ENCODE assay signal across 8 cellular contexts in the genomic region with DNA sequence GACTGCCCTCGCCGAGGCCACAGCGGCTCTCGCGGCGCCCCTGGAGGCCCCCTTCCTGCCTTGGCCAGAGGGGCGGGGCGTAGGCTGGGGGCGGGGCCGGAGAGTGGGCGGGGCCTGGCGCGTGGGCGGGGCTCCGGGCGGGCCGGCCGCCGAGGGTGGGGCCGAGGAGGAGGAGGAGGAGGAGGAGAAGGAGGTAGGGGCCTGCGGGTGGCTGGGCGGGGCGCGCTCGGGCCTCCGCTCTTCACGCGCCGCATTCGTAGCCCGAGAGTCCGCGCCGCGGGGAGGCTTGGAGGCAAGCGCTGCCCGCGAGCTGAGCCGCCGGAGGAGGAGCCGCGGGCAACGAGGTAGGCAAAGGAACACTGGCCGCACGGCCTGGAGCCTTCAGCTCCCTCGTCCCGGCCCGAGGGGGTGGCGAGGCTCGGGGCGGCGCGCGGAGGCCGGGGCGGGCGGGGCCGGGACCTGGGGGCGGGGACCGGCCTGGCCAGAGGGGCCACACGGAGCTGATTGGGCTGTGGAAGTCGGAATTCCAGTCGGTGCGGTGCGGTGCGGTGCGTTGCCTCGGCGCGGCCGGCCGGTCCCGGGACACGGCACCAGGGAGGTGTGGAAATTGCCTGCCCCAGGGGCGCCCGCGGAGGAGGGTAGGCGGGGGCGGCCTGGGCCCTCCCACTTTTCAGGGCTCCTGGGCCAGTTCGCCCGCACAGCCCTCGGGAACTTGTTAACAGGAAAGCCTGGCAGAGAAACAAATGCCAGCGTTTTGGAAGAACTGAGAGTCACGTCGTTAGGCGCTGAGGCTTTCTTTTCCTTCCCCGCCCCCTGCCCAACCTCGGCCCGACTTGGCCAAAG. TPM values are rescaled to one million over a fixed set of nuclear protein-coding genes. Genes with fewer than 3 reads are reported as not detected.
A peak's percentile ranks its signal among the peaks of the same experiment; 100 is the strongest.
DNase-seq lines count a peak whose midpoint lies in the region; ATAC-seq and TF ChIP-seq lines count a peak whose summit lies in the region.

A gene with protein sequence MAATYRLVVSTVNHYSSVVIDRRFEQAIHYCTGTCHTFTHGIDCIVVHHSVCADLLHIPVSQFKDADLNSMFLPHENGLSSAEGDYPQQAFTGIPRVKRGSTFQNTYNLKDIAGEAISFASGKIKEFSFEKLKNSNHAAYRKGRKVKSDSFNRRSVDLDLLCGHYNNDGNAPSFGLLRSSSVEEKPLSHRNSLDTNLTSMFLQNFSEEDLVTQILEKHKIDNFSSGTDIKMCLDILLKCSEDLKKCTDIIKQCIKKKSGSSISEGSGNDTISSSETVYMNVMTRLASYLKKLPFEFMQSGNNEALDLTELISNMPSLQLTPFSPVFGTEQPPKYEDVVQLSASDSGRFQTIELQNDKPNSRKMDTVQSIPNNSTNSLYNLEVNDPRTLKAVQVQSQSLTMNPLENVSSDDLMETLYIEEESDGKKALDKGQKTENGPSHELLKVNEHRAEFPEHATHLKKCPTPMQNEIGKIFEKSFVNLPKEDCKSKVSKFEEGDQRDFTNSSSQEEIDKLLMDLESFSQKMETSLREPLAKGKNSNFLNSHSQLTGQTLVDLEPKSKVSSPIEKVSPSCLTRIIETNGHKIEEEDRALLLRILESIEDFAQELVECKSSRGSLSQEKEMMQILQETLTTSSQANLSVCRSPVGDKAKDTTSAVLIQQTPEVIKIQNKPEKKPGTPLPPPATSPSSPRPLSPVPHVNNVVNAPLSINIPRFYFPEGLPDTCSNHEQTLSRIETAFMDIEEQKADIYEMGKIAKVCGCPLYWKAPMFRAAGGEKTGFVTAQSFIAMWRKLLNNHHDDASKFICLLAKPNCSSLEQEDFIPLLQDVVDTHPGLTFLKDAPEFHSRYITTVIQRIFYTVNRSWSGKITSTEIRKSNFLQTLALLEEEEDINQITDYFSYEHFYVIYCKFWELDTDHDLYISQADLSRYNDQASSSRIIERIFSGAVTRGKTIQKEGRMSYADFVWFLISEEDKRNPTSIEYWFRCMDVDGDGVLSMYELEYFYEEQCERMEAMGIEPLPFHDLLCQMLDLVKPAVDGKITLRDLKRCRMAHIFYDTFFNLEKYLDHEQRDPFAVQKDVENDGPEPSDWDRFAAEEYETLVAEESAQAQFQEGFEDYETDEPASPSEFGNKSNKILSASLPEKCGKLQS (N-terminal part only) (plus strand): TSS at position 223 of the 843 bp plus-strand sequence. CDS start 35,771 bp downstream, outside the sequence.

- peak within 1 kb of the TSS; percentile 93 for H3K9ac ChIP-seq in ES-I3 (ENCODE audit: low read depth, low read length)

- H3K4me1 ChIP-seq in ES-I3 (ENCODE audit: insufficient read depth, low read length) (peaks cover 26% of the 10 kb centered on the region), right atrium auricular region (peaks cover 0 to 30% of the 10 kb centered on the region in 2 donors), psoas muscle (peaks cover 38% of the 10 kb centered on the region), upper lobe of left lung (peaks cover 5 to 28% (median 14%) of the 10 kb centered on the region in 4 donors)

- H3K36me3 ChIP-seq in ES-I3 (ENCODE audit: insufficient read depth, low read length) (no peaks in the 10 kb centered on the region), right atrium auricular region (no peaks in the 10 kb centered on the region), psoas muscle (ENCODE audit: insufficient read depth in 1 of 2, low read depth in 1 of 2) (no peaks in the 10 kb centered on the region), upper lobe of left lung (no peaks in the 10 kb centered on the region)

- peak within 1 kb of the TSS; percentile 91 to 93 for H3K27ac ChIP-seq in right atrium auricular region
- H3K27ac ChIP-seq in psoas muscle: peak within 1 kb of the TSS; percentile 92
- peak within 1 kb of the TSS; percentile 85 to 92 (median 90) for H3K27ac ChIP-seq in upper lobe of left lung

- ATAC-seq in psoas muscle (peak; percentile 92 to 97 (median 96)), upper lobe of left lung (ENCODE audit: low FRiP score in 2 of 2) (peak; percentile 97 to 99)

- peaks cover 47% of the 10 kb centered on the region for H3K4me1 Mint-ChIP-seq in HFFc6 (ENCODE audit: low read depth)

- H3K27me3 Mint-ChIP-seq in HFFc6 (ENCODE audit: insufficient read depth): no peaks in the 10 kb centered on the region; the same call in 1 of the 2 replicates

- H3K27ac Mint-ChIP-seq in HFFc6: peak within 1 kb of the TSS; percentile 83

- H3K27me3 ChIP-seq in right atrium auricular region (no peaks in the 10 kb centered on the region), psoas muscle (ENCODE audit: insufficient read depth in 3 of 3, low read length in 2 of 3) (no peaks in the 10 kb centered on the region), upper lobe of left lung (no peaks in the 10 kb centered on the region)

- peak in 3 of 4 donors; percentile 23 to 68 (median 35) for TF ChIP-seq POLR2A in upper lobe of left lung (IDR thresholded peaks at IDR 0.05)

- peak within 1 kb of the TSS; percentile 94 for H3K4me3 Mint-ChIP-seq in HFFc6

- H3K4me3 ChIP-seq in astrocyte of the cerebellum (ENCODE audit: low read depth, low read length): peak within 1 kb of the TSS; percentile 81
- H3K4me3 ChIP-seq in right atrium auricular region: peak within 1 kb of the TSS; percentile 82 to 85
- peak within 1 kb of the TSS; percentile 82 for H3K4me3 ChIP-seq in psoas muscle
- H3K4me3 ChIP-seq in upper lobe of left lung: peak within 1 kb of the TSS; percentile 74 to 81 (median 80)

- 0 to 1% (median 0%) methylated on average over 42 to 80 of the region's 89 CpGs for WGBS in psoas muscle, 3 donors
- WGBS in upper lobe of left lung, 2 donors: 0 to 6% methylated on average over 7 to 31 of the region's 89 CpGs

- intact Hi-C loops in psoas muscle (cut with DNase I): loop anchor here (2.0 to 10.0 kb wide), 5 partner anchors 43 to 229 kb away; partner anchors contain the start of gene MSL2 (in 1 of the 2)

- TF ChIP-seq EP300 in upper lobe of left lung (IDR thresholded peaks at IDR 0.05): no peak

- H3K9me3 ChIP-seq in ES-I3 (ENCODE audit: control insufficient read depth, insufficient read depth, low read length) (no peaks in the 10 kb centered on the region; the same call in 1 of the 2 replicates), right atrium auricular region (peaks cover 0 to 3% of the 10 kb centered on the region in 2 donors), psoas muscle (peaks cover 2% of the 10 kb centered on the region), upper lobe of left lung (peaks cover 0 to 1% (median 0%) of the 10 kb centered on the region in 4 donors)

- peaks cover 27% of the 10 kb centered on the region for H3K36me3 Mint-ChIP-seq in HFFc6 (ENCODE audit: low read depth)

- TF ChIP-seq CTCF in HFFc6 (IDR thresholded peaks at IDR 0.05) (no peak), astrocyte of the cerebellum (IDR thresholded peaks at IDR 0.05; ENCODE audit: low read depth, low read length, missing control alignments) (no peak), right atrium auricular region (IDR thresholded peaks at IDR 0.05) (no peak), psoas muscle (IDR thresholded peaks at IDR 0.05) (no peak), upper lobe of left lung (IDR thresholded peaks at IDR 0.05) (no peak)

- DNase-seq in HFFc6 (peak; percentile 73), NCI-H1105 treated with DMSO at 0.1 percent for 48 hours (lab: John Stamatoyannopoulos, UW) (peak; percentile 84), T-helper 9 cell (peak; percentile 49), astrocyte of the cerebellum (ENCODE audit: low read depth) (peak; percentile 56), right atrium auricular region (ENCODE audit: low spot score) (peak; percentile 81), psoas muscle (peak; percentile 86 to 93), upper lobe of left lung (peak; percentile 80 to 96)

- H3K9me3 Mint-ChIP-seq in HFFc6: peaks cover 7% of the 10 kb centered on the region

- in situ Hi-C loops in astrocyte of the cerebellum (cut with HindIII; ENCODE audit: low sequenced_read_pairs): no loop called here

RNA-seq across cellular contexts. Expression of the gene that starts here (rescaled TPM):
- 10 to 100 TPM; 21.2 to 26.1 (median 24.8) TPM for total RNA-seq in HFFc6 (2021; fragmentation: NEBNext Ultra II Directional; extraction: Animal tissue kit (Norgen Biotek cat#: 25700))
- total RNA-seq in right atrium auricular region (10 to 100 TPM; 49.5 to 71.9 TPM), psoas muscle (100 to 1,000 TPM in 1 of 4 donors, 10 to 100 TPM in 3; 45.5 to 134 (median 52.6) TPM), upper lobe of left lung (10 to 100 TPM in 3 of 6 donors, 1 to 10 TPM in 3; 5.5 to 35.6 (median 11.0) TPM)
- 10 to 100 TPM in 2 of 3 donors, 1 to 10 TPM in 1; 5.4 to 16.8 (median 13.2) TPM for polyA plus RNA-seq in psoas muscle

Comparison
In these comparisons a context has a peak if more than half of its experiments do, and no peak if none do; other contexts are left out.
1. Peak in every context shown above with its lines: DNase-seq, ATAC-seq, H3K4me3 ChIP-seq and H3K27ac ChIP-seq.